Comparison of ENCODE assay signal across 1 cellular context in genomic region chr2:64474200-64474630, GRCh38.
TF ChIP-seq lines count a peak whose summit lies in the region.

No MANE protein-coding gene starts in this region.

TF ChIP-seq in WTC11, 78 proteins besides CTCF, POLR2A, EP300 and RAD21 (continued from another document):
- no peak for TF ChIP-seq ARID4B (CRISPR knock-in tag; IDR thresholded peaks at IDR 0.05; ENCODE audit: borderline replicate concordance)
- no peak for TF ChIP-seq SP1 (CRISPR knock-in tag; conservative IDR thresholded peaks at IDR 0.05)
- TF ChIP-seq GABPB1 (CRISPR knock-in tag; IDR thresholded peaks at IDR 0.05): no peak
TF ChIP-seq in WTC11: peak in this region for 1.
